1 cellular context compared by ENCODE assay signal in the genomic region with DNA sequence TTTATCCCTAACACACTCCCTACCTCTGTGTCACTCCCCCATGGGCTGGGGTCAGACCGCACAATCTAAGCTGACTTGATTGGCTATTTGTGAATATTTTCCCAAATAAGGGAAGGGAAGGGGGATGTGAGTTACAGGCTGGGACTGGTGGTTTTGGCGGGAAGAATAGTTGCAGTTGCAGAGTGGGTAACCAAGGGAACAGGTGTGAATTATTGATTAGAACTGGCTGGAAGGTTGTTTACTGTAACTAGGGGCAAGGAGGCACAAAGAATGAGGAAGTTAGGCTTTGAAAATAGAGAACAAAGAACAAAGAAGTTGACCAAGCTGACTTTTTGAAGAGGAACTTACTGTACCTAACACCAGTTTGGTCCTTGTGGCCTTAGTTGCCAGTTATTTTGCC.
TF ChIP-seq lines count a peak whose summit lies in the region.

No MANE protein-coding gene starts in this region.

TF ChIP-seq in H1, 55 proteins besides CTCF, POLR2A, EP300 and RAD21 (continued from another document):
- TF ChIP-seq, protein P1, sequence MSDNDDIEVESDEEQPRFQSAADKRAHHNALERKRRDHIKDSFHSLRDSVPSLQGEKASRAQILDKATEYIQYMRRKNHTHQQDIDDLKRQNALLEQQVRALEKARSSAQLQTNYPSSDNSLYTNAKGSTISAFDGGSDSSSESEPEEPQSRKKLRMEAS (IDR thresholded peaks at IDR 0.05): peak; percentile 26; the same call in 1 of the 2 replicates
- TF ChIP-seq, protein P2, sequence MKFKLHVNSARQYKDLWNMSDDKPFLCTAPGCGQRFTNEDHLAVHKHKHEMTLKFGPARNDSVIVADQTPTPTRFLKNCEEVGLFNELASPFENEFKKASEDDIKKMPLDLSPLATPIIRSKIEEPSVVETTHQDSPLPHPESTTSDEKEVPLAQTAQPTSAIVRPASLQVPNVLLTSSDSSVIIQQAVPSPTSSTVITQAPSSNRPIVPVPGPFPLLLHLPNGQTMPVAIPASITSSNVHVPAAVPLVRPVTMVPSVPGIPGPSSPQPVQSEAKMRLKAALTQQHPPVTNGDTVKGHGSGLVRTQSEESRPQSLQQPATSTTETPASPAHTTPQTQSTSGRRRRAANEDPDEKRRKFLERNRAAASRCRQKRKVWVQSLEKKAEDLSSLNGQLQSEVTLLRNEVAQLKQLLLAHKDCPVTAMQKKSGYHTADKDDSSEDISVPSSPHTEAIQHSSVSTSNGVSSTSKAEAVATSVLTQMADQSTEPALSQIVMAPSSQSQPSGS (IDR thresholded peaks at IDR 0.05; ENCODE audit: low read length): no peak
- TF ChIP-seq, protein P3, sequence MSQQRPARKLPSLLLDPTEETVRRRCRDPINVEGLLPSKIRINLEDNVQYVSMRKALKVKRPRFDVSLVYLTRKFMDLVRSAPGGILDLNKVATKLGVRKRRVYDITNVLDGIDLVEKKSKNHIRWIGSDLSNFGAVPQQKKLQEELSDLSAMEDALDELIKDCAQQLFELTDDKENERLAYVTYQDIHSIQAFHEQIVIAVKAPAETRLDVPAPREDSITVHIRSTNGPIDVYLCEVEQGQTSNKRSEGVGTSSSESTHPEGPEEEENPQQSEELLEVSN (IDR thresholded peaks at IDR 0.05): peak; percentile 92
